ENCODE assay signal across 7 cellular contexts in the genomic region with DNA sequence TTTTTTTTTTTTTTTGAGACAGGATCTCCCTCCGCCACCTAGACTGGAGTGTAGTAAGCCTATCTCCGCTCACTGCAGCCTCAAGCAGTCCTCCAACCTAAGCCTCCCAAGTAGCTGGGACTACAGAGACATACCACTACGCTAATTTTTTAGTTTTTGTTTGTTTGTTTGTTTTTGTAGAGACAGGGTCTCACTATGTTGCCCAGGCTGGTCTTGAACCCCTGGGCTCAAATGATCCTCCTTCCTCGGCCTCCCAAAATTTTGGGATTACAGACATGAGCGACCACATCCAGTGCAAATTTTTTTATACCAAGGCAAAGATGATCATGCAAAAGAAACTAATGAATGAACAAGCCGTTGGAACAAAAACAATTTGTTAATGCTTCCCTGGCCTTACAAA.
"Had no signal": no experiment of that assay in that cellular context is flagged by ENCODE, and none has a peak within 500 bp of the region (broad histone marks: within the 10 kb centered on the region; RNA-seq: fewer than 3 reads in every experiment).

No MANE protein-coding gene starts in this region.

- H3K27ac Mint-ChIP-seq: HFFc6, IgD-negative memory B cell had no signal

- H3K27me3 Mint-ChIP-seq: IgD-negative memory B cell had no signal

- H3K36me3 Mint-ChIP-seq: IgD-negative memory B cell had no signal

- H3K9me3 Mint-ChIP-seq: HFFc6, IgD-negative memory B cell had no signal

- H3K4me3 Mint-ChIP-seq: HFFc6, IgD-negative memory B cell had no signal

- ATAC-seq: HCT116, HepG2 had no signal

- DNase-seq: GM23248, GOT3, H7, HFFc6 had no signal
